In the genomic region with DNA sequence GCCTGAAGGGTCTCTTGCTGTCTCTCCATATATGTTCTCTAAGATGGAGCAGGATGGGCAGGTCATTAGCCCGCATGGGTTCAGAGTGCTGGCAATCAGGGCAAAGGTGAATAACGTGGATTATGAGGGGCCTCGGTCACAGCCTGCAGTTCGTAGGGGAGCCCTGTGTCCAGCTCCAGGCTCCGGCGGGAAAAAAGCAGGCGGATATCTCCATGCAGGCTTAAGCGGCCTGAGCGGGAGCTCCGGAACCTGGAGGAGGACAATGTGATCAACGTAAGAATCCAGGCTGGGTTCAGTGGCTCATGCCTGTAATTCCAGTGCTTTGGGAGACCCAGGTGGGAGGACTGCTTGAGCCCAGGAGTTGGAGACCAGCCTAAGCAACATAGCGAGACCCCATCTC, we compare ENCODE assay signal across 15 cellular contexts.
"Had no signal": no experiment of that assay in that cellular context is flagged by ENCODE, and none has a peak within 500 bp of the region (broad histone marks: within the 10 kb centered on the region; RNA-seq: fewer than 3 reads in every experiment).

No MANE protein-coding gene starts in this region.

- DNase-seq: activated B cell treated with CpG ODN at 0.5 μM for 24 hours; activated CD4-positive, alpha-beta memory T cell treated with anti-CD3 and anti-CD28 coated beads, Interleukin-2, amount 10 ng/mL, durations not matched to agents 7 days and 5 days; activated CD4-positive, alpha-beta T cell treated with anti-CD3 and anti-CD28 coated beads for 4 hours; activated CD8-positive, alpha-beta memory T cell treated with anti-CD3 and anti-CD28 coated beads, Interleukin-2, amount 10 ng/mL, durations not matched to agents 7 days and 5 days; activated naive CD4-positive, alpha-beta T cell treated with anti-CD3 and anti-CD28 coated beads for 36 hours; activated T-cell treated with anti-CD3 and anti-CD28 coated beads, Interleukin-2, amount 50 U/mL, for 4 hours; dorsolateral prefrontal cortex; foreskin keratinocyte; kidney; left ventricle myocardium inferior; mammary epithelial cell; spleen; stimulated activated naive B cell treated with anti-CD40 and anti-IgM and Interleukin-4, amounts not matched to agents 10 μg/mL and 1 μg/mL and 100 μg/mL, for 72 hours had no signal

- ATAC-seq: activated CD8-positive, alpha-beta memory T cell treated with anti-CD3 and anti-CD28 coated beads, Interleukin-2, amount 10 ng/mL, durations not matched to agents 7 days and 5 days; activated T-cell treated with anti-CD3 and anti-CD28 coated beads, Interleukin-2, amount 50 U/mL, for 4 hours; foreskin keratinocyte; stimulated activated naive B cell treated with anti-CD40 and anti-IgM and Interleukin-4, amounts not matched to agents 10 μg/mL and 1 μg/mL and 100 μg/mL, for 72 hours had no signal

- H3K27ac Mint-ChIP-seq: activated B cell treated with CpG ODN at 0.5 μM for 24 hours; activated CD4-positive, alpha-beta memory T cell treated with anti-CD3 and anti-CD28 coated beads, Interleukin-2, amount 10 ng/mL, durations not matched to agents 7 days and 5 days; activated naive CD4-positive, alpha-beta T cell treated with anti-CD3 and anti-CD28 coated beads for 36 hours; stimulated activated naive B cell treated with anti-CD40 and anti-IgM and Interleukin-4, amounts not matched to agents 10 μg/mL and 1 μg/mL and 100 μg/mL, for 72 hours had no signal

- H3K9me3 Mint-ChIP-seq: activated B cell treated with CpG ODN at 0.5 μM for 24 hours; activated CD4-positive, alpha-beta memory T cell treated with anti-CD3 and anti-CD28 coated beads, Interleukin-2, amount 10 ng/mL, durations not matched to agents 7 days and 5 days; activated naive CD4-positive, alpha-beta T cell treated with anti-CD3 and anti-CD28 coated beads for 36 hours; activated T-cell treated with anti-CD3 and anti-CD28 coated beads, Interleukin-2, amount 50 U/mL, for 4 hours; stimulated activated naive B cell treated with anti-CD40 and anti-IgM and Interleukin-4, amounts not matched to agents 10 μg/mL and 1 μg/mL and 100 μg/mL, for 72 hours had no signal

- H3K4me3 Mint-ChIP-seq: activated B cell treated with CpG ODN at 0.5 μM for 24 hours; activated CD4-positive, alpha-beta memory T cell treated with anti-CD3 and anti-CD28 coated beads, Interleukin-2, amount 10 ng/mL, durations not matched to agents 7 days and 5 days; activated CD8-positive, alpha-beta memory T cell treated with anti-CD3 and anti-CD28 coated beads, Interleukin-2, amount 10 ng/mL, durations not matched to agents 7 days and 5 days; activated naive CD4-positive, alpha-beta T cell treated with anti-CD3 and anti-CD28 coated beads for 36 hours; activated T-cell treated with anti-CD3 and anti-CD28 coated beads, Interleukin-2, amount 50 U/mL, for 4 hours; stimulated activated naive B cell treated with anti-CD40 and anti-IgM and Interleukin-4, amounts not matched to agents 10 μg/mL and 1 μg/mL and 100 μg/mL, for 72 hours had no signal

- H3K27me3 Mint-ChIP-seq: activated B cell treated with CpG ODN at 0.5 μM for 24 hours; activated CD4-positive, alpha-beta memory T cell treated with anti-CD3 and anti-CD28 coated beads, Interleukin-2, amount 10 ng/mL, durations not matched to agents 7 days and 5 days; activated CD8-positive, alpha-beta memory T cell treated with anti-CD3 and anti-CD28 coated beads, Interleukin-2, amount 10 ng/mL, durations not matched to agents 7 days and 5 days; stimulated activated naive B cell treated with anti-CD40 and anti-IgM and Interleukin-4, amounts not matched to agents 10 μg/mL and 1 μg/mL and 100 μg/mL, for 72 hours had no signal

- H3K9me3 ChIP-seq: left ventricle myocardium inferior, neutrophil, SJSA1, spleen had no signal
